8 cellular contexts compared by ENCODE assay signal in the genomic region with DNA sequence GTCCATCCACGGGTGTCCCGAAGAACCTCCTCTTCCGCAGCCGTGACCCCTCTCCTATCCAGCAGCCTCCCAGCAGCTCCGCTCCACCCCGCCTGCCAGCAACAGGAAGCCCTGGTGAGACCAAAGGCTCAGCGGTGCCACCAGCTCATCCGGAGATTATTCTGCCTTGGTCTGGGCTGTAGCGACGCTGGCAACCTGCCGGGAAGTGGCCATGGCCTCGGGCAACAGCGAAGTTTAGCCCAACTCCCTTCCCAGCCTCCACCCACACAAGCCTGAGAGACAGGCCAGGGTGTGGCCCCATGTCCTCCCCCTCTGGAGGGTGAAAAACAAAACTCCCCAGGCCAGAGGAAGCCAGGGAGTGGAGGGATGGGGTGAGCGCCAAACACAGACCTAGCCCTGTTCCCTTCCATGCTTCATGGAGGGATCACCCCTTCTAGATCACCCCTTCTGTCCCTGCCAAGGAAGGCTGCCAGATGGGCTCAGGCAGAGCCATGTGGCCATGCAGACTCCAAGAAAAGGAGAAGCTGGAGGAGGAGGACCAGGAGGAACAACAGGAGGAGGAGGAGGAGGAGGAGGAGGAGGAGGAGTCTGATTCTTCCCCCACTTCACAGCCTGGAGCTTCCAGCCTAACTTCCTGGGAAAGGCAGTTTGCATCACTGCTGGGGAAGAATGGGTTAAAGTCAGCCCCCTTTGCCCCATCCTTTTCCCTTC. TPM values are rescaled to one million over a fixed set of nuclear protein-coding genes. Genes with fewer than 3 reads are reported as not detected.
DNase-seq lines count a peak whose midpoint lies in the region; ATAC-seq and TF ChIP-seq lines count a peak whose summit lies in the region.

No MANE protein-coding gene starts in this region.

- 65% methylated on average over 14 of the region's 14 CpGs for WGBS in hepatocyte (ENCODE audit: low lambda C conversion rate, missing lambda C conversion rate)
- WGBS in spleen, 5 donors = 3 to 20% (median 8%) methylated on average over 14 of the region's 14 CpGs

- H3K4me3 ChIP-seq in hepatocyte (peak overlapping the region; percentile 39), spleen (peak overlapping the region; percentile 66 to 89 (median 82))

- peaks cover 14% of the 10 kb centered on the region for H3K36me3 Mint-ChIP-seq in activated naive CD8-positive, alpha-beta T cell treated with anti-CD3 and anti-CD28 coated beads, Interleukin-2, amount 50 U/mL, for 24 hours (ENCODE audit: low read depth)

- peaks cover 34% of the 10 kb centered on the region for H3K4me1 Mint-ChIP-seq in activated naive CD8-positive, alpha-beta T cell treated with anti-CD3 and anti-CD28 coated beads, Interleukin-2, amount 50 U/mL, for 24 hours

- H3K4me3 Mint-ChIP-seq in activated naive CD8-positive, alpha-beta T cell treated with anti-CD3 and anti-CD28 coated beads, Interleukin-2, amount 50 U/mL, for 24 hours = peak overlapping the region; percentile 77

- H3K36me3 ChIP-seq in hepatocyte (replicated peaks; ENCODE audit: insufficient read depth, low read depth) = no peaks in the 10 kb centered on the region
- peaks cover 0 to 44% (median 28%) of the 10 kb centered on the region in 6 donors for H3K36me3 ChIP-seq in spleen

- H3K27ac ChIP-seq in RWPE1 (peak overlapping the region; percentile 69), hepatocyte (peak overlapping the region; percentile 65), spleen (peak overlapping the region; percentile 83 to 92 (median 90))

- TF ChIP-seq CTCF in RWPE1 (conservative IDR thresholded peaks at IDR 0.05; ENCODE audit: low read depth) = no peak
- TF ChIP-seq CTCF in hepatocyte (IDR thresholded peaks at IDR 0.05; ENCODE audit: poor library complexity) = no peak
- TF ChIP-seq CTCF in spleen (IDR thresholded peaks at IDR 0.05 in 8 of 11, conservative IDR thresholded peaks at IDR 0.05 in 3 of 11) = no peak

- H3K27me3 ChIP-seq in hepatocyte (no peaks in the 10 kb centered on the region), spleen (replicated peaks in 1 of 7) (peaks cover 0 to 7% (median 0%) of the 10 kb centered on the region in 7 donors)

- no peak for TF ChIP-seq POLR2A in spleen (IDR thresholded peaks at IDR 0.05)

- no peaks in the 10 kb centered on the region for H3K27me3 Mint-ChIP-seq in activated naive CD8-positive, alpha-beta T cell treated with anti-CD3 and anti-CD28 coated beads, Interleukin-2, amount 50 U/mL, for 24 hours

- no peaks in the 10 kb centered on the region for H4K20me1 ChIP-seq in hepatocyte (ENCODE audit: insufficient read depth, poor library complexity, severe bottlenecking)

- H3K4me1 ChIP-seq in hepatocyte (ENCODE audit: insufficient read depth) (no peaks in the 10 kb centered on the region), spleen (peaks cover 42 to 78% (median 66%) of the 10 kb centered on the region in 6 donors)

- H2AFZ ChIP-seq in hepatocyte = no peak overlapping the region

- intact Hi-C loops in spleen (cut with DNase I; ENCODE audit: low total_unique reads) = loop anchor here (5.0 kb wide), 1 partner anchor 34 kb away; no protein-coding TSS in a partner anchor

- H3K4me2 ChIP-seq in hepatocyte = peak overlapping the region; percentile 87

- POLR2A ChIA-PET in RWPE1 (lab: Yijun Ruan, JAX; ENCODE audit: low non-redundant PET) = no interaction called here

- CTCF ChIA-PET in RWPE1 (lab: Yijun Ruan, JAX) = interaction anchor here (0.6 to 0.8 kb wide), 2 partner anchors 92 to 604 kb away, joined by 3 to 5 read pairs; no protein-coding TSS in a partner anchor

- DNase-seq in NCI-H82 (lab: John Stamatoyannopoulos, UW) (peak; percentile 34), NCI-H82 treated with DMSO at 0.1 percent for 48 hours (lab: John Stamatoyannopoulos, UW; ENCODE audit: unreplicated experiment) (no peak), RWPE1 (ENCODE audit: low spot score) (peak; percentile 78), hepatocyte (ENCODE audit: low spot score) (no peak), spleen (peak; percentile 93)
- peak; percentile 43 for DNase-seq in activated naive CD8-positive, alpha-beta T cell treated with anti-CD3 and anti-CD28 coated beads, Interleukin-2, amount 50 U/mL, for 24 hours

- H3K79me2 ChIP-seq in hepatocyte = no peaks in the 10 kb centered on the region

- H3K9me3 Mint-ChIP-seq in activated naive CD8-positive, alpha-beta T cell treated with anti-CD3 and anti-CD28 coated beads, Interleukin-2, amount 50 U/mL, for 24 hours = no peaks in the 10 kb centered on the region

- no peaks in the 10 kb centered on the region for H3K9me3 ChIP-seq in hepatocyte (ENCODE audit: low read depth)
- H3K9me3 ChIP-seq in spleen = no peaks in the 10 kb centered on the region

- H3K27ac Mint-ChIP-seq in activated naive CD8-positive, alpha-beta T cell treated with anti-CD3 and anti-CD28 coated beads, Interleukin-2, amount 50 U/mL, for 24 hours = peak overlapping the region; percentile 51

- peak; percentile 60 for ATAC-seq in activated naive CD8-positive, alpha-beta T cell treated with anti-CD3 and anti-CD28 coated beads, Interleukin-2, amount 50 U/mL, for 24 hours
- ATAC-seq in GM19351 (IDR thresholded peaks at IDR 0.05; ENCODE audit: unreplicated experiment) (no peak), GM19455 (IDR thresholded peaks at IDR 0.05; ENCODE audit: unreplicated experiment) (no peak)

- no peaks in the 10 kb centered on the region for H3K9me2 ChIP-seq in hepatocyte (replicated peaks; ENCODE audit: insufficient read depth)

RNA-seq across cellular contexts. Expression of gene CALHM2, which starts 0.9 kb away (rescaled TPM):
- 2.1 and 3.2 TPM in 2 replicates for total RNA-seq in hepatocyte
- 5.5 and 7.9 TPM in 2 replicates for polyA plus RNA-seq in hepatocyte
- total RNA-seq in spleen = 10 to 100 TPM; 36.8 to 91.6 (median 68.6) TPM
- polyA plus RNA-seq in spleen = 10 to 100 TPM; 12.6 to 40.4 (median 23.3) TPM

RNA-seq across cellular contexts. Expression of gene CALHM1, which starts 7.5 kb away (rescaled TPM):
- total RNA-seq in hepatocyte = not detected in 2 replicates
- 0.11 TPM in 1 of 2 replicates, not detected in the other for polyA plus RNA-seq in hepatocyte
- under 1 TPM in 1 of 7 donors, not detected in 6; 0.52 TPM for total RNA-seq in spleen
- polyA plus RNA-seq in spleen = under 1 TPM in 2 of 3 donors, not detected in 1; 0.04 to 0.10 TPM

RNA-seq across cellular contexts. Expression of gene CALHM3, which starts 27.8 kb away (rescaled TPM):
- not detected in 2 replicates for total RNA-seq in hepatocyte
- not detected in 2 replicates for polyA plus RNA-seq in hepatocyte
- not detected for total RNA-seq in spleen
- under 1 TPM in 1 of 3 donors, not detected in 2; 0.03 TPM for polyA plus RNA-seq in spleen

RNA-seq across cellular contexts. Expression of gene NEURL1, which starts 42.3 kb away (rescaled TPM):
- total RNA-seq in hepatocyte (3.6 and 4.6 TPM in 2 replicates), spleen (1 to 10 TPM in 6 of 7 donors, under 1 TPM in 1; 0.43 to 3.6 (median 2.4) TPM)
- polyA plus RNA-seq in hepatocyte (2.3 and 4.2 TPM in 2 replicates), spleen (1 to 10 TPM in 2 of 3 donors, under 1 TPM in 1; 0.76 to 2.9 (median 1.4) TPM)

RNA-seq across cellular contexts. Expression of gene PDCD11, which starts 54.8 kb away (rescaled TPM):
- total RNA-seq in hepatocyte (15.5 and 17.3 TPM in 2 replicates), spleen (10 to 100 TPM; 21.1 to 41.9 (median 25.2) TPM)
- polyA plus RNA-seq in hepatocyte (9.9 and 14.8 TPM in 2 replicates), spleen (10 to 100 TPM; 13.9 to 21.2 (median 20.4) TPM)

Comparison
In these comparisons a context has a peak if more than half of its experiments do, and no peak if none do; other contexts are left out.
1. DNase-seq: peak in NCI-H82 (single experiment), RWPE1 (single experiment), activated naive CD8-positive, alpha-beta T cell treated with anti-CD3 and anti-CD28 coated beads, Interleukin-2, amount 50 U/mL, for 24 hours (single experiment) and spleen (single experiment); none in NCI-H82 treated with DMSO at 0.1 percent for 48 hours (single experiment) and hepatocyte (single experiment).
2. Peak in every context shown above with its lines, with median percentiles within 50 percentile points of each other: H3K27ac ChIP-seq.